8 cellular contexts compared by ENCODE assay signal in genomic region chr3:8441969-8442559, GRCh38. TPM values are rescaled to one million over a fixed set of nuclear protein-coding genes. Genes with fewer than 3 reads are reported as not detected.
A peak's percentile ranks its signal among the peaks of the same experiment; 100 is the strongest.
DNase-seq lines count a peak whose midpoint lies in the region; ATAC-seq and TF ChIP-seq lines count a peak whose summit lies in the region.

No MANE protein-coding gene starts in this region.

- no peaks in the 10 kb centered on the region for H3K36me3 ChIP-seq in OCI-LY7 (ENCODE audit: insufficient read depth, low read length)

- H3K9me3 ChIP-seq in OCI-LY7 (ENCODE audit: low read length) = no peaks in the 10 kb centered on the region

- intact Hi-C loops in OCI-LY7 (cut with micrococcal nuclease; ENCODE audit: unreplicated experiment) = loop anchor here (2.0 kb wide), 1 partner anchor 181 kb away; no protein-coding TSS in a partner anchor

- H3K4me2 ChIP-seq in OCI-LY7 (ENCODE audit: low read length) = no peak overlapping the region

- TF ChIP-seq CTCF in GM12872 (IDR thresholded peaks at IDR 0.05; ENCODE audit: insufficient read depth, low read depth, low read length) (peak; percentile 79), OCI-LY7 (conservative IDR thresholded peaks at IDR 0.05; ENCODE audit: low read length) (peak; percentile 81), epithelial cell of esophagus (IDR thresholded peaks at IDR 0.05; ENCODE audit: insufficient read depth, low read depth, low read length, missing control alignments) (peak; percentile 79)

- H3K79me2 ChIP-seq in OCI-LY7 (ENCODE audit: insufficient read depth, low read depth, low read length) = no peaks in the 10 kb centered on the region

- POLR2A ChIA-PET in OCI-LY7 (lab: Charles Lee) = interaction anchor here (1.1 kb wide), 1 partner anchor 8 kb away, joined by 3 read pairs; no protein-coding TSS in a partner anchor

- no peak overlapping the region for H2AFZ ChIP-seq in OCI-LY7 (ENCODE audit: low read length)

- ATAC-seq in HG02763 (IDR thresholded peaks at IDR 0.05; ENCODE audit: unreplicated experiment) = no peak

- H3K4me3 ChIP-seq in OCI-LY7 (ENCODE audit: low read depth, low read length, poor library complexity, severe bottlenecking) (no peak overlapping the region), epithelial cell of esophagus (ENCODE audit: low read length) (no peak overlapping the region)

- no peaks in the 10 kb centered on the region for H3K4me1 ChIP-seq in OCI-LY7 (ENCODE audit: insufficient read depth, low read length, poor library complexity, severe bottlenecking)

- DNase-seq in A172 (ENCODE audit: low spot score) = peak; percentile 77
- DNase-seq in OCI-LY7 (ENCODE audit: low spot score) = peak; percentile 12
- peak; percentile 62 for DNase-seq in epithelial cell of esophagus (ENCODE audit: low read depth)
- peak; percentile 35 for DNase-seq in mucosa of gallbladder (ENCODE audit: low spot score)
- DNase-seq in activated naive CD4-positive, alpha-beta T cell (lab: John Stamatoyannopoulos, UW) = no peak
- DNase-seq in stimulated activated CD4-positive, alpha-beta T cell treated with anti-CD3 and anti-CD28 coated beads, Interleukin-4, amount 100 ng/mL, for 24 hours = no peak

- CTCF ChIA-PET in OCI-LY7 (lab: Charles Lee; ENCODE audit: unreplicated experiment) = no interaction called here

- no TSS peak for BruUV-seq in OCI-LY7 (replicated peaks; lab: Mats Ljungman, UMichigan)

- H3K9me2 ChIP-seq in OCI-LY7 (ENCODE audit: insufficient read depth, low read length) = no peaks in the 10 kb centered on the region

- no peaks in the 10 kb centered on the region for H4K20me1 ChIP-seq in OCI-LY7 (ENCODE audit: insufficient read depth, low read length)

- no peak overlapping the region for H3K27ac ChIP-seq in OCI-LY7 (ENCODE audit: low read depth, low read length, poor library complexity, severe bottlenecking)

RNA-seq across cellular contexts. Expression of gene LMCD1, which starts 59.6 kb away (rescaled TPM):
- 3.9 and 8.4 TPM in 2 replicates for total RNA-seq in A172 (2014; rRNA removed; shearing (Covaris generic))
- total RNA-seq in OCI-LY7 (2014; rRNA removed; shearing (Covaris generic)) = 0.47 and 5.8 TPM in 2 replicates
- total RNA-seq in OCI-LY7 (2022) = not detected in 2 replicates
- 77.9 TPM for total RNA-seq in mucosa of gallbladder

Comparison
In these comparisons a context has a peak if more than half of its experiments do, and no peak if none do; other contexts are left out.
1. DNase-seq: peak in A172 (single experiment), OCI-LY7 (single experiment), epithelial cell of esophagus (single experiment) and mucosa of gallbladder (single experiment); none in activated naive CD4-positive, alpha-beta T cell (0 of 4) and stimulated activated CD4-positive, alpha-beta T cell treated with anti-CD3 and anti-CD28 coated beads, Interleukin-4, amount 100 ng/mL, for 24 hours (single experiment).
2. Peak in every context shown above with its lines, with median percentiles within 50 percentile points of each other: CTCF ChIP-seq.